25 cellular contexts compared by ENCODE assay signal in genomic region chr3:32349184-32349583, GRCh38.
"Had no signal": no experiment of that assay in that cellular context is flagged by ENCODE, and none has a peak within 500 bp of the region (broad histone marks: within the 10 kb centered on the region; RNA-seq: fewer than 3 reads in every experiment).

No MANE protein-coding gene starts in this region.

- H3K4me3 Mint-ChIP-seq: activated CD4-positive, alpha-beta T cell treated with anti-CD3 and anti-CD28 coated beads, Interleukin-2, amount 10 ng/mL, durations not matched to agents 7 days and 5 days; activated naive CD8-positive, alpha-beta T cell treated with anti-CD3 and anti-CD28 coated beads, Interleukin-2, amount 10 ng/mL, durations not matched to agents 7 days and 5 days; naive B cell; neural crest cell had no signal

- H3K4me3 ChIP-seq: body of pancreas, dorsolateral prefrontal cortex, hepatocyte, left lung, mucosa of descending colon, SK-N-MC, stomach, testis, upper lobe of left lung had no signal

- H3K27me3 Mint-ChIP-seq: activated CD4-positive, alpha-beta T cell treated with anti-CD3 and anti-CD28 coated beads, Interleukin-2, amount 10 ng/mL, durations not matched to agents 7 days and 5 days; activated naive CD8-positive, alpha-beta T cell treated with anti-CD3 and anti-CD28 coated beads, Interleukin-2, amount 10 ng/mL, durations not matched to agents 7 days and 5 days; naive B cell; progenitor cell of endocrine pancreas had no signal

- H3K4me1 Mint-ChIP-seq: naive B cell had no signal

- DNase-seq: activated CD4-positive, alpha-beta T cell treated with anti-CD3 and anti-CD28 coated beads, Interleukin-2, amount 10 ng/mL, durations not matched to agents 7 days and 5 days; activated CD8-positive, alpha-beta memory T cell treated with anti-CD3 and anti-CD28 coated beads for 24 hours; activated CD8-positive, alpha-beta memory T cell treated with anti-CD3 and anti-CD28 coated beads, Interleukin-2, amount 50 U/mL, for 48 hours; activated gamma-delta T cell treated with Interleukin-2 at 50 U/mL for 16 hours; activated naive CD8-positive, alpha-beta T cell treated with anti-CD3 and anti-CD28 coated beads, Interleukin-2, amount 10 ng/mL, durations not matched to agents 7 days and 5 days; body of pancreas; caudate nucleus; dorsolateral prefrontal cortex; foreskin fibroblast; left lung; mesenchymal stem cell; mucosa of descending colon; naive B cell; stimulated activated CD4-positive, alpha-beta T cell treated with anti-CD3 and anti-CD28 coated beads, Interleukin-12 subunit alpha, Interleukin-12 subunit beta, amount 100 ng/mL, for 4 hours; stimulated activated CD4-positive, alpha-beta T cell treated with anti-CD3 and anti-CD28 coated beads, Interleukin-1b, Interleukin-23, amount 100 ng/mL, for 48 hours; stomach; testis; upper lobe of left lung had no signal

- FAIRE-seq: colon, keratinocyte had no signal

- H3K36me3 Mint-ChIP-seq: naive B cell had no signal

- H3K36me3 ChIP-seq: left lung, stomach, upper lobe of left lung had no signal

- H3K4me2 ChIP-seq: hepatocyte had no signal

- H3K27ac Mint-ChIP-seq: activated CD4-positive, alpha-beta T cell treated with anti-CD3 and anti-CD28 coated beads, Interleukin-2, amount 10 ng/mL, durations not matched to agents 7 days and 5 days; activated naive CD8-positive, alpha-beta T cell treated with anti-CD3 and anti-CD28 coated beads, Interleukin-2, amount 10 ng/mL, durations not matched to agents 7 days and 5 days; progenitor cell of endocrine pancreas had no signal

- H3K27ac ChIP-seq: body of pancreas, dorsolateral prefrontal cortex, epithelial cell of prostate, left lung, SK-N-MC, stomach, testis, upper lobe of left lung had no signal

- H3K9me3 Mint-ChIP-seq: activated CD4-positive, alpha-beta T cell treated with anti-CD3 and anti-CD28 coated beads, Interleukin-2, amount 10 ng/mL, durations not matched to agents 7 days and 5 days; activated naive CD8-positive, alpha-beta T cell treated with anti-CD3 and anti-CD28 coated beads, Interleukin-2, amount 10 ng/mL, durations not matched to agents 7 days and 5 days; neural crest cell had no signal

- H2AFZ ChIP-seq: hepatocyte had no signal

- H3K9me3 ChIP-seq: body of pancreas, left lung, mucosa of descending colon, stomach, testis, upper lobe of left lung had no signal

- H3K27me3 ChIP-seq: body of pancreas, dorsolateral prefrontal cortex, hepatocyte, left lung, stomach, testis, upper lobe of left lung had no signal

- ATAC-seq: body of pancreas, left lung, mucosa of descending colon had no signal
